ENCODE assay signal across 20 cellular contexts in the genomic region with DNA sequence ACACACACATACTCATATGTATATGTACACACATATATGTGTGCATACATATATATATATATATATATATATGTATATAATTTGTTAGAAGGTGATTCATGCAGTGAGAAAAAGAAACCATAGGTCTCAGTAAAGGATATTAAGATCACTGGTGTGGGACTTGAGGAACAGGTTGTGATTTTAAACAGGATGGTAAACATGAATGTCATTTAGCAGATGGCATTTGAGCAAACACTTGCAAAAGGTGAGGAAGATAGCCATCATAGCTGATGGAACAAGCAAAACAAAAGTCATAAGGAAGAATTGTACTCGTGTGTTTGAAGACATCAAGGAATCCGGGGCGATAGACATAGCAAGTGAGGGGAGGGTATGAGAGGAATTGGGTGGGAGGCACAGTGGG.
DNase-seq lines count a peak whose midpoint lies in the region; ATAC-seq and TF ChIP-seq lines count a peak whose summit lies in the region.
"Had no signal": no experiment of that assay in that cellular context is flagged by ENCODE, and none has a peak within 500 bp of the region (broad histone marks: within the 10 kb centered on the region; RNA-seq: fewer than 3 reads in every experiment).

No MANE protein-coding gene starts in this region.

- intact Hi-C loops in left colon (cut with DNase I, micrococcal nuclease): no loop called here

- H3K27ac ChIP-seq in MM.1S (ENCODE audit: low read length): no peak overlapping the region
- H3K27ac ChIP-seq: BLaER1, C4-2B, GM23248 had no signal

- H3K4me3 ChIP-seq in LNCaP clone FGC (ENCODE audit: low read depth, low read length): no peak overlapping the region
- H3K4me3 ChIP-seq in MM.1S (ENCODE audit: low read length): no peak overlapping the region
- H3K4me3 ChIP-seq: BLaER1, GM12878, GM23248 had no signal

- H3K36me3 Mint-ChIP-seq in activated CD4-positive, alpha-beta T cell treated with anti-CD3 and anti-CD28 coated beads, Interleukin-2, amount 10 ng/mL, durations not matched to agents 7 days and 5 days (ENCODE audit: low read depth): no peaks in the 10 kb centered on the region
- H3K36me3 Mint-ChIP-seq: CD4-positive, CD25-positive, alpha-beta regulatory T cell; CD8-positive, alpha-beta T cell had no signal

- TF ChIP-seq CTCF in LNCaP clone FGC (IDR thresholded peaks at IDR 0.05; ENCODE audit: control insufficient read depth, extremely low read depth, insufficient read depth) (no peak), MM.1S (IDR thresholded peaks at IDR 0.05; ENCODE audit: low read length) (no peak)

- H3K27me3 Mint-ChIP-seq in activated CD4-positive, alpha-beta T cell treated with anti-CD3 and anti-CD28 coated beads, Interleukin-2, amount 10 ng/mL, durations not matched to agents 7 days and 5 days: no peaks in the 10 kb centered on the region
- H3K27me3 Mint-ChIP-seq: B cell; CD4-positive, CD25-positive, alpha-beta regulatory T cell had no signal

- H3K9ac ChIP-seq in MM.1S (ENCODE audit: low read length): no peak overlapping the region
- H3K9ac ChIP-seq: BLaER1, GM23248 had no signal

- H3K27me3 ChIP-seq in MM.1S (replicated peaks; ENCODE audit: insufficient read depth, low read length): no peaks in the 10 kb centered on the region
- H3K27me3 ChIP-seq: BLaER1 had no signal

- no peaks in the 10 kb centered on the region for H3K9me3 ChIP-seq in MM.1S (replicated peaks; ENCODE audit: insufficient read depth, low read length)
- H3K9me3 ChIP-seq: BLaER1, Caco-2 had no signal

- no peak overlapping the region for H2AFZ ChIP-seq in MM.1S (ENCODE audit: low read length)
- H2AFZ ChIP-seq: GM23248 had no signal

- no peak overlapping the region for H3K4me2 ChIP-seq in MM.1S (ENCODE audit: low read depth, low read length)

- H3K27ac Mint-ChIP-seq in activated CD4-positive, alpha-beta T cell treated with anti-CD3 and anti-CD28 coated beads, Interleukin-2, amount 10 ng/mL, durations not matched to agents 7 days and 5 days: no peak overlapping the region
- H3K27ac Mint-ChIP-seq: B cell; CD4-positive, CD25-positive, alpha-beta regulatory T cell; CD8-positive, alpha-beta T cell had no signal

- peak; percentile 54 for ATAC-seq in left colon
- ATAC-seq: CD8-positive, alpha-beta T cell; GM12878 had no signal

- no peaks in the 10 kb centered on the region for H3K79me2 ChIP-seq in MM.1S (ENCODE audit: low read length)

- no peaks in the 10 kb centered on the region for H3K4me1 Mint-ChIP-seq in activated CD4-positive, alpha-beta T cell treated with anti-CD3 and anti-CD28 coated beads, Interleukin-2, amount 10 ng/mL, durations not matched to agents 7 days and 5 days
- H3K4me1 Mint-ChIP-seq: B cell; CD4-positive, CD25-positive, alpha-beta regulatory T cell had no signal

- no peaks in the 10 kb centered on the region for H3K9me2 ChIP-seq in MM.1S (replicated peaks; ENCODE audit: insufficient read depth, low read length)

- DNase-seq in SIG-M5 treated with dmso at 0.1 percent for 504 hours (lab: John Stamatoyannopoulos, UW; ENCODE audit: unreplicated experiment) (peak; percentile 0), SIG-M5 (lab: John Stamatoyannopoulos, UW) (no peak), LNCaP clone FGC (ENCODE audit: low read depth) (peak; percentile 85), left colon (no peak), MM.1S (no peak), NCI-H2107 (lab: John Stamatoyannopoulos, UW) (no peak)
- DNase-seq in activated CD4-positive, alpha-beta T cell treated with anti-CD3 and anti-CD28 coated beads, Interleukin-2, amount 10 ng/mL, durations not matched to agents 7 days and 5 days: no peak
- DNase-seq: Caco-2; CD4-positive, CD25-positive, alpha-beta regulatory T cell; CD8-positive, alpha-beta T cell; DMS79; EL; GDM1; GM23248; H7; HCEC 1CT had no signal

- POLR2A ChIA-PET in activated CD4-positive, alpha-beta T cell treated with anti-CD3 and anti-CD28 coated beads, Interleukin-2, amount 10 ng/mL, durations not matched to agents 7 days and 5 days (lab: Charles Lee): no interaction called here

- no peak overlapping the region for H3K4me3 Mint-ChIP-seq in activated CD4-positive, alpha-beta T cell treated with anti-CD3 and anti-CD28 coated beads, Interleukin-2, amount 10 ng/mL, durations not matched to agents 7 days and 5 days
- H3K4me3 Mint-ChIP-seq: B cell; CD4-positive, CD25-positive, alpha-beta regulatory T cell; CD8-positive, alpha-beta T cell had no signal

- H3F3A ChIP-seq in MM.1S (ENCODE audit: insufficient read depth, low read length): no peaks in the 10 kb centered on the region

- no peaks in the 10 kb centered on the region for H3K36me3 ChIP-seq in MM.1S (replicated peaks; ENCODE audit: insufficient read depth, low read length)
- H3K36me3 ChIP-seq: BLaER1 had no signal

- peaks cover 8% of the 10 kb centered on the region; the same call in 1 of the 2 replicates for H3K4me1 ChIP-seq in MM.1S (ENCODE audit: low read length)
- H3K4me1 ChIP-seq: Caco-2 had no signal

- H4K20me1 ChIP-seq in MM.1S (ENCODE audit: insufficient read depth, low read length): no peaks in the 10 kb centered on the region
- H4K20me1 ChIP-seq: BLaER1 had no signal

- H3K9me3 Mint-ChIP-seq in activated CD4-positive, alpha-beta T cell treated with anti-CD3 and anti-CD28 coated beads, Interleukin-2, amount 10 ng/mL, durations not matched to agents 7 days and 5 days: no peaks in the 10 kb centered on the region

- CTCF ChIA-PET in activated CD4-positive, alpha-beta T cell treated with anti-CD3 and anti-CD28 coated beads, Interleukin-2, amount 10 ng/mL, durations not matched to agents 7 days and 5 days (lab: Charles Lee): no interaction called here

Comparison
In these comparisons a context has a peak if more than half of its experiments do, and no peak if none do; other contexts are left out.
1. DNase-seq: peak in SIG-M5 treated with dmso at 0.1 percent for 504 hours (single experiment) and LNCaP clone FGC (single experiment); none in SIG-M5 (single experiment), left colon (0 of 2), MM.1S (single experiment), NCI-H2107 (single experiment) and activated CD4-positive, alpha-beta T cell treated with anti-CD3 and anti-CD28 coated beads, Interleukin-2, amount 10 ng/mL, durations not matched to agents 7 days and 5 days (single experiment).